9 cellular contexts compared by ENCODE assay signal in genomic region chr17:57948169-57948554, GRCh38. TPM values are rescaled to one million over a fixed set of nuclear protein-coding genes. Genes with fewer than 3 reads are reported as not detected.
DNase-seq lines count a peak whose midpoint lies in the region; ATAC-seq and TF ChIP-seq lines count a peak whose summit lies in the region.
"Had no signal": no experiment of that assay in that cellular context is flagged by ENCODE, and none has a peak within 500 bp of the region (broad histone marks: within the 10 kb centered on the region; RNA-seq: fewer than 3 reads in every experiment).

No MANE protein-coding gene starts in this region.

- peaks cover 37% of the 10 kb centered on the region for H3K9me1 ChIP-seq in IMR-90 (ENCODE audit: insufficient read depth, low read length)

- H4K91ac ChIP-seq in IMR-90 (ENCODE audit: insufficient read depth, low read depth, low read length) = peak overlapping the region; percentile 97

- POLR2A ChIA-PET in IMR-90 (lab: Charles Lee; ENCODE audit: unreplicated experiment) = interaction anchor here (1.4 kb wide), 1 partner anchor 10 kb away, joined by 5 read pairs; no protein-coding TSS in a partner anchor

- peak overlapping the region; percentile 86 for H3K23ac ChIP-seq in IMR-90 (ENCODE audit: low read depth, low read length)

- no peaks in the 10 kb centered on the region for H3K9me3 ChIP-seq in IMR-90 (ENCODE audit: control insufficient read depth, insufficient read depth, low read length)
- H3K9me3 ChIP-seq in mucosa of rectum (ENCODE audit: control insufficient read depth in 2 of 2, low read length in 2 of 2) = no peaks in the 10 kb centered on the region
- no peaks in the 10 kb centered on the region for H3K9me3 ChIP-seq in thyroid gland
- H3K9me3 ChIP-seq in T-helper 17 cell (ENCODE audit: control insufficient read depth, low read length, poor library complexity, severe bottlenecking) = no peaks in the 10 kb centered on the region

- H2BK5ac ChIP-seq in IMR-90 (ENCODE audit: low read depth, low read length, poor library complexity, severe bottlenecking) = peak overlapping the region; percentile 96

- H3K56ac ChIP-seq in IMR-90 (ENCODE audit: extremely low read depth, insufficient read depth, low read length) = peak overlapping the region; percentile 87

- H3K4me3 Mint-ChIP-seq in central memory CD8-positive, alpha-beta T cell = peak overlapping the region; percentile 23
- H3K4me3 Mint-ChIP-seq in T-helper 17 cell = no peak overlapping the region

- peak overlapping the region; percentile 82 for H3K14ac ChIP-seq in IMR-90 (replicated peaks; ENCODE audit: low read depth, low read length)

- TF ChIP-seq POLR2A in IMR-90 (IDR thresholded peaks at IDR 0.05; ENCODE audit: low read depth, low read length) (no peak), thyroid gland (IDR thresholded peaks at IDR 0.05) (no peak)

- H2BK15ac ChIP-seq in IMR-90 (ENCODE audit: low read depth, low read length) = peak overlapping the region; percentile 72

- no TSS peak for BruUV-seq in IMR-90 (replicated peaks; lab: Mats Ljungman, UMichigan)

- H3K27me3 Mint-ChIP-seq in central memory CD8-positive, alpha-beta T cell = no peaks in the 10 kb centered on the region
- H3K27me3 Mint-ChIP-seq in T-helper 17 cell = peaks cover 34% of the 10 kb centered on the region

- H3K27me3 ChIP-seq in IMR-90 (ENCODE audit: control insufficient read depth, insufficient read depth, low read length) = no peaks in the 10 kb centered on the region
- H3K27me3 ChIP-seq in mucosa of rectum (ENCODE audit: control insufficient read depth in 2 of 2, insufficient read depth in 2 of 2, low read length in 2 of 2) = no peaks in the 10 kb centered on the region
- H3K27me3 ChIP-seq in thyroid gland = no peaks in the 10 kb centered on the region

- H3K27ac Mint-ChIP-seq in central memory CD8-positive, alpha-beta T cell (ENCODE audit: low read depth) = no peak overlapping the region
- no peak overlapping the region for H3K27ac Mint-ChIP-seq in T-helper 17 cell
- H3K27ac Mint-ChIP-seq: activated naive CD8-positive, alpha-beta T cell had no signal

- peaks cover 28% of the 10 kb centered on the region for H3K4me1 ChIP-seq in IMR-90 (ENCODE audit: control insufficient read depth, insufficient read depth, low read length)
- H3K4me1 ChIP-seq in mucosa of rectum (ENCODE audit: control insufficient read depth in 2 of 2, insufficient read depth in 2 of 2, low read length in 2 of 2) = peaks cover 22 to 32% of the 10 kb centered on the region in 2 donors
- H3K4me1 ChIP-seq in thyroid gland = peaks cover 54 to 66% of the 10 kb centered on the region in 2 donors

- H3K18ac ChIP-seq in IMR-90 (ENCODE audit: low read depth, low read length) = peak overlapping the region; percentile 84

- H3K4me1 Mint-ChIP-seq in central memory CD8-positive, alpha-beta T cell = peaks cover 30% of the 10 kb centered on the region
- peaks cover 28% of the 10 kb centered on the region for H3K4me1 Mint-ChIP-seq in T-helper 17 cell

- H2AFZ ChIP-seq in IMR-90 (replicated peaks; ENCODE audit: low read length, poor library complexity) = peak overlapping the region; percentile 24

- H4K8ac ChIP-seq in IMR-90 (ENCODE audit: low read depth in 2 of 2, low read length in 2 of 2) = peak overlapping the region; percentile 16 to 92

- H3K36me3 ChIP-seq in IMR-90 (ENCODE audit: control insufficient read depth, insufficient read depth, low read length) (no peaks in the 10 kb centered on the region), mucosa of rectum (ENCODE audit: control insufficient read depth in 2 of 2, insufficient read depth in 2 of 2, low read length in 2 of 2) (no peaks in the 10 kb centered on the region), thyroid gland (no peaks in the 10 kb centered on the region)

- peak overlapping the region; percentile 83 for H2AK5ac ChIP-seq in IMR-90 (ENCODE audit: low read depth, low read length)

- H3K36me3 Mint-ChIP-seq in central memory CD8-positive, alpha-beta T cell (ENCODE audit: insufficient read depth) = no peaks in the 10 kb centered on the region
- peaks cover 3% of the 10 kb centered on the region for H3K36me3 Mint-ChIP-seq in T-helper 17 cell (ENCODE audit: low read depth)
- H3K36me3 Mint-ChIP-seq: activated naive CD8-positive, alpha-beta T cell had no signal

- intact Hi-C loops in IMR-90 (cut with micrococcal nuclease) = loop anchor here (2.0 kb wide), 2 partner anchors 39 to 55 kb away; no protein-coding TSS in a partner anchor
- intact Hi-C loops in thyroid gland (cut with DNase I) = no loop called here

- dilution Hi-C loops in IMR-90 (cut with HindIII; ENCODE audit: low sequenced_read_pairs, unreplicated experiment) = no loop called here

- no peak for TF ChIP-seq RAD21 in IMR-90 (IDR thresholded peaks at IDR 0.05; ENCODE audit: low read length)

- peak overlapping the region; percentile 90 for H4K5ac ChIP-seq in IMR-90 (ENCODE audit: low read depth, low read length)

- no peaks in the 10 kb centered on the region for H3K9me3 Mint-ChIP-seq in central memory CD8-positive, alpha-beta T cell

- ATAC-seq in IMR-90 (ENCODE audit: low read depth) (peak; percentile 7), HG03457 (IDR thresholded peaks at IDR 0.05; ENCODE audit: unreplicated experiment) (no peak), T-helper 17 cell (no peak), GM21528 (IDR thresholded peaks at IDR 0.05; ENCODE audit: low FRiP score, unreplicated experiment) (no peak)
- ATAC-seq in central memory CD8-positive, alpha-beta T cell (replicated peaks; ENCODE audit: extremely low read depth, poor library complexity, severe bottlenecking) = no peak

- DNase-seq in IMR-90 (no peak), thyroid gland (no peak), DMS53 treated with DMSO at 0.1 percent for 48 hours (lab: John Stamatoyannopoulos, UW; ENCODE audit: unreplicated experiment) (no peak), T-helper 17 cell (no peak)
- no peak for DNase-seq in central memory CD8-positive, alpha-beta T cell (ENCODE audit: low spot score in 2 of 2)

- TF ChIP-seq CTCF in IMR-90 (conservative IDR thresholded peaks at IDR 0.05; ENCODE audit: low read depth, low read length) (no peak), thyroid gland (IDR thresholded peaks at IDR 0.05) (no peak)

- in situ Hi-C loops in IMR-90 (cut with MboI; ENCODE audit: low sequenced_read_pairs) = no loop called here

- peak overlapping the region; percentile 20; the same call in 1 of the 2 replicates for H3K9ac ChIP-seq in IMR-90 (ENCODE audit: low read depth, low read length)
- H3K9ac ChIP-seq in mucosa of rectum (ENCODE audit: low read depth in 1 of 2, low read length in 2 of 2) = no peak overlapping the region

- WGBS in IMR-90 (ENCODE audit: extremely low coverage in 2 of 2, insufficient read length in 1 of 2), 2 experiments = 60% methylated on average over 1 of the region's 5 CpGs; no CpG with 5 or more reads in 1 of the 2 experiments
- WGBS in thyroid gland, 2 donors = 86 to 94% methylated on average over 5 of the region's 5 CpGs

- peaks cover 32 to 78% of the 10 kb centered on the region in 2 experiments for H3K79me1 ChIP-seq in IMR-90 (ENCODE audit: low read depth in 1 of 2, low read length in 2 of 2)

- peak overlapping the region; percentile 96 for H3K4ac ChIP-seq in IMR-90 (ENCODE audit: low read depth, low read length)

- peak overlapping the region; percentile 69 for H3K4me2 ChIP-seq in IMR-90 (ENCODE audit: low read depth, low read length)

- peak overlapping the region; percentile 88 for H2BK20ac ChIP-seq in IMR-90 (ENCODE audit: low read depth, low read length)

- H3K27ac ChIP-seq in IMR-90 (ENCODE audit: insufficient read depth, low read length) (peak overlapping the region; percentile 89), mucosa of rectum (ENCODE audit: low read depth in 2 of 2, low read length in 2 of 2) (peak overlapping the region; percentile 70 to 79), thyroid gland (peak overlapping the region; percentile 32 to 80 (median 75))

- peak overlapping the region; percentile 96 for H2BK120ac ChIP-seq in IMR-90 (ENCODE audit: low read depth, low read length)

- 0 out of 2 replicates have a peak, but pooled peaks cover 3% of the 10 kb centered on the region for H4K20me1 ChIP-seq in IMR-90 (ENCODE audit: insufficient read depth, low read length)

- CTCF ChIA-PET in IMR-90 (lab: Yijun Ruan, JAX) = interaction anchor here (0.9 to 2.1 kb wide), 7 partner anchors 9 to 91 kb away, joined by 3 to 5 read pairs (median 3); no protein-coding TSS in a partner anchor

- H3K4me3 ChIP-seq in IMR-90 (ENCODE audit: insufficient read depth, low read depth, low read length) (no peak overlapping the region; the same call in 1 of the 2 replicates), mucosa of rectum (ENCODE audit: low read length in 2 of 2) (no peak overlapping the region), thyroid gland (replicated peaks in 1 of 3) (no peak overlapping the region)

- peak overlapping the region; percentile 75 for H2AK9ac ChIP-seq in IMR-90 (replicated peaks; ENCODE audit: low read depth, low read length, poor library complexity)

TF ChIP-seq in IMR-90, 13 proteins besides CTCF, POLR2A, EP300 and RAD21 (continues in another document):
- TF ChIP-seq SMC3 (IDR thresholded peaks at IDR 0.05; ENCODE audit: low read depth, low read length) (no peak), CEBPB (IDR thresholded peaks at IDR 0.05; ENCODE audit: low read depth, low read length) (no peak), CHD1 (IDR thresholded peaks at IDR 0.05; ENCODE audit: low read depth, low read length) (no peak), BHLHE40 (IDR thresholded peaks at IDR 0.05; ENCODE audit: low read depth, low read length) (no peak), FOS (IDR thresholded peaks at IDR 0.05; ENCODE audit: low read depth, low read length) (no peak), MAZ (IDR thresholded peaks at IDR 0.05; ENCODE audit: borderline replicate concordance, low read depth, low read length) (no peak)

RNA-seq across cellular contexts. Expression of gene CUEDC1, which starts 7.0 kb away (rescaled TPM):
- total RNA-seq in IMR-90 (2012; rRNA removed) (4.1 and 4.2 TPM in 2 replicates), thyroid gland (10 to 100 TPM; 25.6 to 32.3 (median 29.9) TPM), T-helper 17 cell (under 1 TPM; 0.21 to 0.82 TPM)
- 21.2 and 22.6 TPM in 2 replicates for polyA plus RNA-seq in IMR-90 (2012; rRNA removed)
- 16.0 and 18.8 TPM in 2 replicates for polyA plus RNA-seq in IMR-90 (2012; cell fraction: cytosol; rRNA removed)
- 69.3 and 81.4 TPM in 2 replicates for polyA plus RNA-seq in IMR-90 (2012; cell fraction: nucleus; rRNA removed; ENCODE audit: low replicate concordance)

RNA-seq across cellular contexts. Expression of gene VEZF1, which starts 39.9 kb away (rescaled TPM):
- 40.3 and 42.1 TPM in 2 replicates for total RNA-seq in IMR-90 (2012; rRNA removed)
- 21.1 and 22.4 TPM in 2 replicates for polyA plus RNA-seq in IMR-90 (2012; rRNA removed)
- polyA plus RNA-seq in IMR-90 (2012; cell fraction: cytosol; rRNA removed) = 7.6 and 9.8 TPM in 2 replicates
- 11.5 and 37.6 TPM in 2 replicates for polyA plus RNA-seq in IMR-90 (2012; cell fraction: nucleus; rRNA removed; ENCODE audit: low replicate concordance)
- 100 to 1,000 TPM in 1 of 4 donors, 10 to 100 TPM in 3; 88.5 to 147 (median 91.4) TPM for total RNA-seq in thyroid gland
- total RNA-seq in T-helper 17 cell = 10 to 100 TPM; 41.7 to 48.7 TPM

RNA-seq across cellular contexts. Expression of gene SRSF1, which starts 58.9 kb away (rescaled TPM):
- 357 and 513 TPM in 2 replicates for total RNA-seq in IMR-90 (2012; rRNA removed)
- 155 and 190 TPM in 2 replicates for polyA plus RNA-seq in IMR-90 (2012; rRNA removed)
- 73.2 and 182 TPM in 2 replicates for polyA plus RNA-seq in IMR-90 (2012; cell fraction: cytosol; rRNA removed)
- 328 and 661 TPM in 2 replicates for polyA plus RNA-seq in IMR-90 (2012; cell fraction: nucleus; rRNA removed; ENCODE audit: low replicate concordance)
- total RNA-seq in thyroid gland = 100 to 1,000 TPM; 181 to 266 (median 214) TPM
- 100 to 1,000 TPM in 1 of 2 donors, 10 to 100 TPM in 1; 94.9 to 107 TPM for total RNA-seq in T-helper 17 cell
